ENCODE assay signal across 20 cellular contexts in genomic region chrX:43333543-43333942, GRCh38.
DNase-seq lines count a peak whose midpoint lies in the region; FAIRE-seq and TF ChIP-seq lines count a peak whose summit lies in the region.
"Had no signal": no experiment of that assay in that cellular context is flagged by ENCODE, and none has a peak within 500 bp of the region (broad histone marks: within the 10 kb centered on the region; RNA-seq: fewer than 3 reads in every experiment).

No MANE protein-coding gene starts in this region.

- no peaks in the 10 kb centered on the region for H3K9me3 ChIP-seq in endothelial cell of umbilical vein (replicated peaks; ENCODE audit: control insufficient read depth, insufficient read depth, low read length)
- H3K9me3 ChIP-seq in neural progenitor cell (ENCODE audit: low read depth): peaks cover 9% of the 10 kb centered on the region
- peaks cover 14% of the 10 kb centered on the region for H3K9me3 ChIP-seq in left ventricle myocardium inferior (replicated peaks)

- POLR2A ChIA-PET in endothelial cell of umbilical vein (lab: Charles Lee): no interaction called here

- no peaks in the 10 kb centered on the region for H3F3A ChIP-seq in neural progenitor cell (ENCODE audit: low read depth)

- H3K79me2 ChIP-seq in endothelial cell of umbilical vein (ENCODE audit: control insufficient read depth, insufficient read depth, low read length): no peaks in the 10 kb centered on the region
- H3K79me2 ChIP-seq in neural progenitor cell (ENCODE audit: low read depth): no peaks in the 10 kb centered on the region
- H3K79me2 ChIP-seq: parathyroid adenoma had no signal

- TF ChIP-seq POLR2A in NB4 (IDR thresholded peaks at IDR 0.05; ENCODE audit: extremely low read depth, insufficient read length) (no peak), endothelial cell of umbilical vein (IDR thresholded peaks at IDR 0.05; ENCODE audit: low read depth, low read length) (no peak)

- dilution Hi-C loops in endothelial cell of umbilical vein (cut with MboI; ENCODE audit: extremely low pct_ligation_motif_present, low sequenced_read_pairs): no loop called here

- peaks cover 7% of the 10 kb centered on the region for H3K9me3 Mint-ChIP-seq in neural progenitor cell

- intact Hi-C loops in endothelial cell of umbilical vein (cut with micrococcal nuclease): loop anchor here (2.0 kb wide), 1 partner anchor 1553 kb away; no protein-coding TSS in a partner anchor
- intact Hi-C loops in left ventricle myocardium inferior (cut with micrococcal nuclease): no loop called here

- TF ChIP-seq CTCF in NB4 (IDR thresholded peaks at IDR 0.05; ENCODE audit: low read depth, low read length) (no peak), endothelial cell of umbilical vein (IDR thresholded peaks at IDR 0.05; ENCODE audit: extremely low read depth in 1 of 2, insufficient read depth in 1 of 2, low read depth in 1 of 2, low read length in 2 of 2) (no peak), neural progenitor cell (IDR thresholded peaks at IDR 0.05) (peak; percentile 29), left ventricle myocardium inferior (IDR thresholded peaks at IDR 0.05; ENCODE audit: borderline replicate concordance) (no peak)

- no peaks in the 10 kb centered on the region for H3K9me1 ChIP-seq in endothelial cell of umbilical vein (replicated peaks; ENCODE audit: control insufficient read depth, extremely low read depth, insufficient read depth, low read length)

- H3K27me3 ChIP-seq in endothelial cell of umbilical vein (ENCODE audit: control insufficient read depth in 2 of 2, insufficient read depth in 2 of 2, low read length in 2 of 2): no peaks in the 10 kb centered on the region
- H3K27me3 ChIP-seq in neural progenitor cell: no peaks in the 10 kb centered on the region
- H3K27me3 ChIP-seq in left ventricle myocardium inferior (ENCODE audit: low read depth): no peaks in the 10 kb centered on the region
- H3K27me3 ChIP-seq: cardiac muscle cell had no signal

- H3K36me3 Mint-ChIP-seq in neural progenitor cell: no peaks in the 10 kb centered on the region
- H3K36me3 Mint-ChIP-seq: activated naive CD8-positive, alpha-beta T cell had no signal

- no peaks in the 10 kb centered on the region for H3K27me3 Mint-ChIP-seq in neural progenitor cell (ENCODE audit: insufficient read depth, low read depth)
- H3K27me3 Mint-ChIP-seq: activated naive CD8-positive, alpha-beta T cell; T-helper 17 cell had no signal

- H3K4me1 Mint-ChIP-seq in neural progenitor cell: no peaks in the 10 kb centered on the region
- H3K4me1 Mint-ChIP-seq: T-helper 17 cell had no signal

- no peak overlapping the region for H3K4me3 ChIP-seq in NB4 (ENCODE audit: low read depth, low read length)
- H3K4me3 ChIP-seq in endothelial cell of umbilical vein (replicated peaks in 1 of 3; ENCODE audit: insufficient read depth in 1 of 3, low read depth in 1 of 3, low read length in 3 of 3): no peak overlapping the region
- no peak overlapping the region for H3K4me3 ChIP-seq in neural progenitor cell
- H3K4me3 ChIP-seq in left ventricle myocardium inferior: no peak overlapping the region
- H3K4me3 ChIP-seq: cardiac muscle cell, K562 had no signal

- no peak overlapping the region for H3K27ac Mint-ChIP-seq in neural progenitor cell
- H3K27ac Mint-ChIP-seq: activated naive CD8-positive, alpha-beta T cell; T-helper 17 cell had no signal

- CTCF ChIA-PET in endothelial cell of umbilical vein (lab: Charles Lee): interaction anchor here (1.8 kb wide), 1 partner anchor 1552 kb away, joined by 6 read pairs; no protein-coding TSS in a partner anchor

- H4K20me1 ChIP-seq in endothelial cell of umbilical vein (replicated peaks; ENCODE audit: control insufficient read depth, extremely low read depth, insufficient read depth, low read length) (no peaks in the 10 kb centered on the region), neural progenitor cell (ENCODE audit: low read depth) (no peaks in the 10 kb centered on the region)

- no TSS peak for BruUV-seq in endothelial cell of umbilical vein (replicated peaks; lab: Mats Ljungman, UMichigan)

- no peak overlapping the region for H3K4me2 ChIP-seq in endothelial cell of umbilical vein (ENCODE audit: insufficient read depth, low read length)
- H3K4me2 ChIP-seq in neural progenitor cell: no peak overlapping the region

- H3K4me3 Mint-ChIP-seq in neural progenitor cell: no peak overlapping the region
- H3K4me3 Mint-ChIP-seq: activated naive CD8-positive, alpha-beta T cell; T-helper 17 cell had no signal

- no peaks in the 10 kb centered on the region for H3K36me3 ChIP-seq in endothelial cell of umbilical vein (ENCODE audit: control insufficient read depth in 2 of 2, extremely low read depth in 1 of 2, insufficient read depth in 2 of 2, low read length in 2 of 2)
- no peaks in the 10 kb centered on the region for H3K36me3 ChIP-seq in neural progenitor cell
- H3K36me3 ChIP-seq in left ventricle myocardium inferior: no peaks in the 10 kb centered on the region
- H3K36me3 ChIP-seq: cardiac muscle cell had no signal

- H3K9ac ChIP-seq in endothelial cell of umbilical vein (replicated peaks; ENCODE audit: extremely low read depth, insufficient read depth, low read length): no peak overlapping the region
- H3K9ac ChIP-seq in neural progenitor cell: no peak overlapping the region
- H3K9ac ChIP-seq: parathyroid adenoma had no signal

- H3K27ac ChIP-seq in endothelial cell of umbilical vein (ENCODE audit: insufficient read depth, low read depth, low read length): no peak overlapping the region
- H3K27ac ChIP-seq in neural progenitor cell: no peak overlapping the region
- no peak overlapping the region for H3K27ac ChIP-seq in left ventricle myocardium inferior (replicated peaks)
- H3K27ac ChIP-seq: cardiac muscle cell, parathyroid adenoma had no signal

- DNase-seq in H4 (ENCODE audit: low spot score): peak; percentile 5
- DNase-seq in NB4 (ENCODE audit: low read depth): peak; percentile 0
- peak; percentile 19 for DNase-seq in endothelial cell of umbilical vein (ENCODE audit: low read depth, low spot score)
- DNase-seq in neural progenitor cell (ENCODE audit: low spot score): no peak
- DNase-seq in NCI-H774 (lab: John Stamatoyannopoulos, UW): no peak
- DNase-seq in urothelium cell line (ENCODE audit: low spot score): no peak
- no peak for DNase-seq in left ventricle myocardium inferior
- DNase-seq: activated T-cell treated with anti-CD3 and anti-CD28 coated beads for 4 hours; C1 segment of cervical spinal cord; midbrain; NCI-H1930; NCI-H82; Right ventricle myocardium superior; stimulated activated CD4-positive, alpha-beta T cell treated with anti-CD3 and anti-CD28 coated beads, Interleukin-12 subunit alpha, Interleukin-12 subunit beta, amount 100 ng/mL, for 4 hours; stimulated activated naive CD8-positive, alpha-beta T cell treated with anti-CD3 and anti-CD28 coated beads, Interleukin-15, Interleukin-2, amounts not matched to agents 100 U/mL and 50 U/mL, for 24 hours; T-helper 17 cell had no signal

- no peak for FAIRE-seq in endothelial cell of umbilical vein (lab: Jason Lieb, UNC)
- FAIRE-seq in urothelium cell line (lab: Jason Lieb, UNC): no peak
- FAIRE-seq: K562 had no signal

- no peaks in the 10 kb centered on the region for H3K4me1 ChIP-seq in endothelial cell of umbilical vein (ENCODE audit: control insufficient read depth, extremely low read depth, insufficient read depth, low read length)
- no peaks in the 10 kb centered on the region for H3K4me1 ChIP-seq in neural progenitor cell
- no peaks in the 10 kb centered on the region for H3K4me1 ChIP-seq in left ventricle myocardium inferior
- H3K4me1 ChIP-seq: parathyroid adenoma had no signal

- no peak overlapping the region for H2AFZ ChIP-seq in endothelial cell of umbilical vein (ENCODE audit: low read depth, low read length)
- H2AFZ ChIP-seq in neural progenitor cell (replicated peaks): no peak overlapping the region
- H2AFZ ChIP-seq: parathyroid adenoma had no signal

TF ChIP-seq in endothelial cell of umbilical vein, 7 proteins besides CTCF, POLR2A, EP300 and RAD21:
- TF ChIP-seq POLR2AphosphoS5 (IDR thresholded peaks at IDR 0.05; ENCODE audit: insufficient read depth, low read depth, low read length) (no peak), FOS (IDR thresholded peaks at IDR 0.05; ENCODE audit: borderline replicate concordance, insufficient read depth, low read length) (no peak), MYC (IDR thresholded peaks at IDR 0.05; ENCODE audit: low read depth, low read length) (no peak), JUN (IDR thresholded peaks at IDR 0.05; ENCODE audit: borderline replicate concordance, insufficient read depth, insufficient read length, low read depth) (no peak), GATA2 (IDR thresholded peaks at IDR 0.05; ENCODE audit: insufficient read depth, insufficient read length, low read depth, low read length) (no peak), MAX (IDR thresholded peaks at IDR 0.05; ENCODE audit: insufficient read depth, insufficient read length) (no peak), EZH2 (IDR thresholded peaks at IDR 0.05; ENCODE audit: borderline replicate concordance, low read depth, low read length, severe bottlenecking) (no peak)

Comparison
In these comparisons a context has a peak if more than half of its experiments do, and no peak if none do; other contexts are left out.
1. DNase-seq: peak in H4 (single experiment), NB4 (single experiment) and endothelial cell of umbilical vein (single experiment); none in neural progenitor cell (single experiment), NCI-H774 (single experiment), urothelium cell line (single experiment) and left ventricle myocardium inferior (single experiment).